Comparison of ENCODE assay signal across 31 cellular contexts in the genomic region with DNA sequence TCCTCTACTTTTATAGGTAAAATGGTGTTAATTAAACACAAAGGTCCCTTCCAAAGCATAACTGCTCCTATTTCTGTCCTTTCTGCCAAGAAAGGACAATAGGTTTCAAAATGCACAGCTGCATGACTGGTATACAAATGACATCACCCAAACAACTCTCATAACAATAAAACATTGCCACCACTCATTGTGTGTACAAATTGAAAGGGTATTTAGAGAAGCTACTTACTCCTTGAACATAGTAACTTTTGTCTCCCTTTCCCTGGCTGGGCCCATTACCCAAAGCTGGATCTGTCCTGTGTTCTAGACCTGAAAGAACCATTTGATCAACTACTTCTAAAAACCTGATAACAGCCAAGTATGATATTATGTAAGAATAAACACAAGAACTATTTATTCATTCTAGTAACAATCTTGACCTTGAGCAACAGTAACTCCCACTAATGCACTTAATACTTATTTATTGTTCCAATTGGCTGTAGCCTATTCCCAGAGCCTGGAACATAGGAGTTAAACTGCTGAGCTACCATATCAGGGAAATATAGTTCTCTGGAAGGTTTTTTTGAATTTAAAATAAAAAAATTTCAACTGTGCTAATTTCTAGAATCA. TPM values are rescaled to one million over a fixed set of nuclear protein-coding genes. Genes with fewer than 3 reads are reported as not detected.
DNase-seq lines count a peak whose midpoint lies in the region; ATAC-seq and TF ChIP-seq lines count a peak whose summit lies in the region.
"Had no signal": no experiment of that assay in that cellular context is flagged by ENCODE, and none has a peak within 500 bp of the region (broad histone marks: within the 10 kb centered on the region; RNA-seq: fewer than 3 reads in every experiment).

No MANE protein-coding gene starts in this region.

- H3K36me3 ChIP-seq in ascending aorta = no peaks in the 10 kb centered on the region
- H3K36me3 ChIP-seq in transverse colon = no peaks in the 10 kb centered on the region
- H3K36me3 ChIP-seq: BE2C, upper lobe of left lung had no signal

- no peak for TF ChIP-seq CTCF in ascending aorta (IDR thresholded peaks at IDR 0.05)
- TF ChIP-seq CTCF in transverse colon (IDR thresholded peaks at IDR 0.05) = no peak

- no peak for ATAC-seq in HG02798 (IDR thresholded peaks at IDR 0.05; ENCODE audit: poor library complexity, unreplicated experiment)
- ATAC-seq: body of pancreas; left ventricle myocardium superior; Right ventricle myocardium inferior; stimulated activated naive CD8-positive, alpha-beta T cell treated with anti-CD3 and anti-CD28 coated beads, Interleukin-15, amount 100 ng/mL, for 72 hours had no signal

- peaks cover 3 to 51% of the 10 kb centered on the region in 2 donors for H3K4me1 ChIP-seq in ascending aorta
- H3K4me1 ChIP-seq in transverse colon = no peaks in the 10 kb centered on the region
- H3K4me1 ChIP-seq: BE2C had no signal

- TF ChIP-seq POLR2A in transverse colon (IDR thresholded peaks at IDR 0.05) = no peak

- H3K27me3 ChIP-seq in ascending aorta (no peaks in the 10 kb centered on the region), layer of hippocampus (ENCODE audit: control insufficient read depth, insufficient read depth, low read length) (no peaks in the 10 kb centered on the region), transverse colon (no peaks in the 10 kb centered on the region)
- H3K27me3 ChIP-seq: BE2C, body of pancreas, upper lobe of left lung had no signal

- intact Hi-C loops in ascending aorta (cut with DNase I) (no loop called here), transverse colon (cut with DNase I; ENCODE audit: low total_unique reads) (no loop called here)

- H3K27ac ChIP-seq in ascending aorta = peak overlapping the region; percentile 88
- peak overlapping the region; percentile 79 for H3K27ac ChIP-seq in layer of hippocampus (ENCODE audit: low read depth, low read length)
- peak overlapping the region; percentile 94 for H3K27ac ChIP-seq in temporal lobe (ENCODE audit: low read depth, low read length)
- no peak overlapping the region for H3K27ac ChIP-seq in transverse colon
- H3K27ac ChIP-seq: body of pancreas, PC-9, upper lobe of left lung had no signal

- in situ Hi-C loops in transverse colon (cut with MboI; ENCODE audit: low pct_ligation_motif_present in 1 of 4, low pct_unique_long_range_greater_than_20kb in 1 of 4, low sequenced_read_pairs in 3 of 4) = no loop called here

- H3K9me3 ChIP-seq in ascending aorta = no peaks in the 10 kb centered on the region
- H3K9me3 ChIP-seq in transverse colon = no peaks in the 10 kb centered on the region
- H3K9me3 ChIP-seq: BE2C, body of pancreas, upper lobe of left lung had no signal

- peak; percentile 21 for DNase-seq in NCI-H345 (lab: John Stamatoyannopoulos, UW)
- no peak for DNase-seq in NCI-H345 treated with DMSO at 0.1 percent for 48 hours (lab: John Stamatoyannopoulos, UW; ENCODE audit: unreplicated experiment)
- no peak for DNase-seq in ascending aorta (ENCODE audit: low spot score in 2 of 2)
- no peak for DNase-seq in transverse colon
- no peak for DNase-seq in epidermal melanocyte (ENCODE audit: insufficient read length, low spot score)
- DNase-seq: activated CD4-positive, alpha-beta T cell treated with anti-CD3 and anti-CD28 coated beads for 48 hours; activated gamma-delta T cell; activated T-cell treated with anti-CD3 and anti-CD28 coated beads, Interleukin-2, amount 50 U/mL, for 24 hours; BE2C; body of pancreas; CD8-positive, alpha-beta memory T cell; DMS153; foreskin melanocyte; GDM1; immature natural killer cell; left ventricle myocardium superior; natural killer cell; NCI-H1105; NCI-H1930; NCI-H510A; PC-9; small intestine; stimulated activated naive CD8-positive, alpha-beta T cell treated with anti-CD3 and anti-CD28 coated beads, Interleukin-15, amount 100 ng/mL, for 72 hours; SW 1271; T-helper 9 cell; upper lobe of left lung; WERI-Rb-1 had no signal

- no peak for TF ChIP-seq EP300 in transverse colon (IDR thresholded peaks at IDR 0.05; ENCODE audit: low read depth)

- H3K4me3 ChIP-seq in ascending aorta (no peak overlapping the region), transverse colon (no peak overlapping the region)
- H3K4me3 ChIP-seq: body of pancreas, PC-9, upper lobe of left lung had no signal

RNA-seq across cellular contexts. Expression of gene TTLL7, which starts 38.2 kb away (rescaled TPM):
- total RNA-seq in ascending aorta = 20.5 TPM
- total RNA-seq in temporal lobe = 108 TPM
- total RNA-seq in transverse colon = 1 to 10 TPM; 2.7 to 9.5 (median 4.2) TPM

Comparison
In these comparisons a context has a peak if more than half of its experiments do, and no peak if none do; other contexts are left out.
1. H3K27ac ChIP-seq: peak in ascending aorta (2 of 2), layer of hippocampus (single experiment) and temporal lobe (single experiment); none in transverse colon (0 of 4).